In genomic region chr12:48779869-48780268, GRCh38 we compare ENCODE assay signal across 14 cellular contexts. TPM values are rescaled to one million over a fixed set of nuclear protein-coding genes. Genes with fewer than 3 reads are reported as not detected.
A peak's percentile ranks its signal among the peaks of the same experiment; 100 is the strongest.
DNase-seq lines count a peak whose midpoint lies in the region; ATAC-seq, FAIRE-seq and TF ChIP-seq lines count a peak whose summit lies in the region.
"Had no signal": no experiment of that assay in that cellular context is flagged by ENCODE, and none has a peak within 500 bp of the region (broad histone marks: within the 10 kb centered on the region; RNA-seq: fewer than 3 reads in every experiment).

No MANE protein-coding gene starts in this region.

- peak overlapping the region; percentile 59 for H3K4me2 ChIP-seq in SK-N-SH
- no peak overlapping the region for H3K4me2 ChIP-seq in Karpas-422 (ENCODE audit: low read depth, low read length, poor library complexity, severe bottlenecking)

- H3K9me3 ChIP-seq in SK-N-SH = no peaks in the 10 kb centered on the region
- no peaks in the 10 kb centered on the region for H3K9me3 ChIP-seq in pancreas
- no peaks in the 10 kb centered on the region for H3K9me3 ChIP-seq in Karpas-422 (ENCODE audit: low read length)

- H3K9ac ChIP-seq in SK-N-SH (peak overlapping the region; percentile 44; the same call in 1 of the 2 replicates), Karpas-422 (ENCODE audit: low read length) (no peak overlapping the region)

- peak in 1 of 2 experiments; percentile 48; a peak in 1 of 4 replicates for TF ChIP-seq EP300 in SK-N-SH (IDR thresholded peaks at IDR 0.05; ENCODE audit: borderline replicate concordance in 1 of 2, low read depth in 1 of 2, low read length in 1 of 2)

- H3K4me1 ChIP-seq in SK-N-SH (ENCODE audit: control insufficient read depth in 1 of 2, insufficient read depth in 2 of 2, low read depth in 1 of 2, low read length in 1 of 2) (peaks cover 4 to 14% of the 10 kb centered on the region in 2 experiments; a peak in 3 of 4 replicates), pancreas (no peaks in the 10 kb centered on the region), Karpas-422 (ENCODE audit: low read length) (no peaks in the 10 kb centered on the region)

- TF ChIP-seq CTCF in C4-2B (conservative IDR thresholded peaks at IDR 0.05) (no peak), SK-N-SH (IDR thresholded peaks at IDR 0.05) (no peak), fibroblast of the aortic adventitia (IDR thresholded peaks at IDR 0.05; ENCODE audit: insufficient read depth, low read length) (no peak), pancreas (IDR thresholded peaks at IDR 0.05) (no peak), MCF 10A (IDR thresholded peaks at IDR 0.05; ENCODE audit: unreplicated experiment) (no peak)

- H3K9me3 Mint-ChIP-seq in MCF 10A (ENCODE audit: unreplicated experiment) = no peaks in the 10 kb centered on the region

- BruUV-seq in MCF 10A (replicated peaks; lab: Mats Ljungman, UMichigan) = no TSS peak

- ATAC-seq in pancreas (peak in 3 of 4 donors; percentile 20 to 33 (median 20)), HG03045 (IDR thresholded peaks at IDR 0.05; ENCODE audit: unreplicated experiment) (no peak)

- H3K36me3 ChIP-seq in SK-N-SH (replicated peaks in 1 of 2; ENCODE audit: control insufficient read depth in 1 of 2, insufficient read depth in 2 of 2, low read length in 1 of 2) (peaks cover 0 to 26% of the 10 kb centered on the region in 2 experiments), pancreas (peaks cover 0 to 24% (median 0%) of the 10 kb centered on the region in 3 donors), Karpas-422 (ENCODE audit: insufficient read depth, low read length) (no peaks in the 10 kb centered on the region)

- intact Hi-C loops in pancreas (cut with DNase I) (no loop called here), MCF 10A (cut with micrococcal nuclease) (no loop called here)

- peaks cover 7% of the 10 kb centered on the region for H3K4me1 Mint-ChIP-seq in MCF 10A (ENCODE audit: insufficient read depth, unreplicated experiment)

- TF ChIP-seq RAD21 in SK-N-SH (IDR thresholded peaks at IDR 0.05; ENCODE audit: low read length) = no peak

- H3K27ac ChIP-seq in C4-2B = peak overlapping the region; percentile 70
- H3K27ac ChIP-seq in SK-N-SH (ENCODE audit: low read depth in 2 of 2, low read length in 1 of 2) = peak overlapping the region in 1 of 2 experiments; percentile 79; a peak in 2 of 4 replicates
- no peak overlapping the region for H3K27ac ChIP-seq in pancreas
- H3K27ac ChIP-seq in Karpas-422 (ENCODE audit: low read length) = no peak overlapping the region

- H4K20me1 ChIP-seq in SK-N-SH (ENCODE audit: insufficient read depth) = no peaks in the 10 kb centered on the region
- no peaks in the 10 kb centered on the region for H4K20me1 ChIP-seq in Karpas-422 (ENCODE audit: insufficient read depth, low read depth, low read length)

- DNase-seq in SK-N-SH = no peak
- DNase-seq in fibroblast of the aortic adventitia (ENCODE audit: low read depth) = peak; percentile 94
- no peak for DNase-seq in pancreas
- DNase-seq in Karpas-422 = no peak
- no peak for DNase-seq in DMS79 (lab: John Stamatoyannopoulos, UW)
- no peak for DNase-seq in MCF 10A (ENCODE audit: unreplicated experiment)
- DNase-seq: activated effector memory CD4-positive, alpha-beta T cell treated with anti-CD3 and anti-CD28 coated beads, Interleukin-2, amount 50 U/mL, for 16 hours; Calu3; NCI-H146; small intestine; T-helper 1 cell; trophoblast cell had no signal

- CTCF ChIA-PET in SK-N-SH (lab: Yijun Ruan, JAX) = interaction anchor here (0.9 to 7.5 kb wide), 7 partner anchors 16 to 162 kb away, joined by 3 to 37 read pairs (median 4); partner anchors contain the start of gene CACNB3
- CTCF ChIA-PET in MCF 10A (lab: Yijun Ruan, JAX) = interaction anchor here (0.5 to 2.5 kb wide), 6 partner anchors 8 to 34 kb away, joined by 3 to 14 read pairs (median 4); no protein-coding TSS in a partner anchor

- H3K4me3 ChIP-seq in SK-N-SH (ENCODE audit: low read depth in 2 of 2, low read length in 1 of 2) = no peak overlapping the region
- no peak overlapping the region for H3K4me3 ChIP-seq in fibroblast of the aortic adventitia (ENCODE audit: low read depth, low read length)
- no peak overlapping the region for H3K4me3 ChIP-seq in pancreas
- no peak overlapping the region for H3K4me3 ChIP-seq in Karpas-422 (ENCODE audit: low read length)

- H3K36me3 Mint-ChIP-seq in MCF 10A (ENCODE audit: insufficient read depth, unreplicated experiment) = peaks cover 18% of the 10 kb centered on the region

- no peak overlapping the region for H3K27ac Mint-ChIP-seq in MCF 10A (ENCODE audit: low read depth, unreplicated experiment)

- POLR2A ChIA-PET in SK-N-SH (lab: Yijun Ruan, JAX) = interaction anchor here (0.6 to 1.7 kb wide), 2 partner anchors 9 to 24 kb away, joined by 3 to 4 read pairs; partner anchors contain the start of gene ADCY6
- POLR2A ChIA-PET in MCF 10A (lab: Yijun Ruan, JAX) = interaction anchor here (0.8 kb wide), 2 partner anchors 8 to 10 kb away, joined by 3 read pairs; no protein-coding TSS in a partner anchor

- 44% methylated on average over 3 of the region's 3 CpGs for WGBS in SK-N-SH (ENCODE audit: low lambda C conversion rate)
- WGBS in pancreas, 2 donors = 83 to 85% methylated on average over 3 of the region's 3 CpGs

- no peaks in the 10 kb centered on the region for H3K27me3 Mint-ChIP-seq in MCF 10A (ENCODE audit: insufficient read depth, unreplicated experiment)

- H3K4me3 Mint-ChIP-seq in MCF 10A (ENCODE audit: unreplicated experiment) = no peak overlapping the region

- H3K27me3 ChIP-seq in SK-N-SH (ENCODE audit: insufficient read depth) (no peaks in the 10 kb centered on the region), pancreas (no peaks in the 10 kb centered on the region), Karpas-422 (ENCODE audit: low read length) (no peaks in the 10 kb centered on the region)

- H3F3A ChIP-seq in SK-N-SH (replicated peaks; ENCODE audit: insufficient read depth) = peaks cover 3% of the 10 kb centered on the region

- H3K79me2 ChIP-seq in SK-N-SH (ENCODE audit: insufficient read depth) (peaks cover 52% of the 10 kb centered on the region), Karpas-422 (ENCODE audit: low read length) (no peaks in the 10 kb centered on the region)

- FAIRE-seq in pancreas (lab: Jason Lieb, UNC) = no peak
- FAIRE-seq: small intestine had no signal

- no peak overlapping the region for H2AFZ ChIP-seq in SK-N-SH (ENCODE audit: low read depth)
- no peak overlapping the region for H2AFZ ChIP-seq in Karpas-422 (ENCODE audit: low read length)

- H3K9me2 ChIP-seq in SK-N-SH (no peaks in the 10 kb centered on the region), Karpas-422 (replicated peaks; ENCODE audit: insufficient read depth, low read length) (no peaks in the 10 kb centered on the region)

TF ChIP-seq in SK-N-SH, 30 proteins besides CTCF, POLR2A, EP300 and RAD21 (continues in another document):
- TF ChIP-seq NFIC (IDR thresholded peaks at IDR 0.05; ENCODE audit: borderline replicate concordance) (no peak), REST (IDR thresholded peaks at IDR 0.05; ENCODE audit: low read depth, low read length) (no peak)
- TF ChIP-seq, protein P1, sequence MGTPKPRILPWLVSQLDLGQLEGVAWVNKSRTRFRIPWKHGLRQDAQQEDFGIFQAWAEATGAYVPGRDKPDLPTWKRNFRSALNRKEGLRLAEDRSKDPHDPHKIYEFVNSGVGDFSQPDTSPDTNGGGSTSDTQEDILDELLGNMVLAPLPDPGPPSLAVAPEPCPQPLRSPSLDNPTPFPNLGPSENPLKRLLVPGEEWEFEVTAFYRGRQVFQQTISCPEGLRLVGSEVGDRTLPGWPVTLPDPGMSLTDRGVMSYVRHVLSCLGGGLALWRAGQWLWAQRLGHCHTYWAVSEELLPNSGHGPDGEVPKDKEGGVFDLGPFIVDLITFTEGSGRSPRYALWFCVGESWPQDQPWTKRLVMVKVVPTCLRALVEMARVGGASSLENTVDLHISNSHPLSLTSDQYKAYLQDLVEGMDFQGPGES (IDR thresholded peaks at IDR 0.05; ENCODE audit: low read depth, low read length) = no peak

RNA-seq across cellular contexts. Expression of gene ADCY6, which starts 9.0 kb away (rescaled TPM):
- polyA plus RNA-seq in SK-N-SH (2012; rRNA removed) (36.0 and 46.4 TPM in 2 replicates), pancreas (10 to 100 TPM; 31.7 to 53.4 TPM)
- 17.8 and 26.1 TPM in 2 replicates for polyA plus RNA-seq in SK-N-SH (2012; cell fraction: cytosol; rRNA removed)
- 126 and 137 TPM in 2 replicates for polyA plus RNA-seq in SK-N-SH (2012; cell fraction: nucleus; rRNA removed)
- total RNA-seq in fibroblast of the aortic adventitia (ENCODE audit: low replicate concordance) (30.3 and 31.5 TPM in 2 replicates), pancreas (10 to 100 TPM; 12.9 to 29.0 (median 20.2) TPM), MCF 10A (2022) (21.9 and 33.2 TPM in 2 replicates)
- not detected in 2 replicates for total RNA-seq in Karpas-422 (2014; rRNA removed; shearing (Covaris generic); ENCODE audit: low replicate concordance)

RNA-seq across cellular contexts. Expression of gene CACNB3, which starts 38.4 kb away (rescaled TPM):
- polyA plus RNA-seq in SK-N-SH (2012; rRNA removed) (25.6 and 34.6 TPM in 2 replicates), pancreas (1 to 10 TPM; 6.5 to 8.9 TPM)
- polyA plus RNA-seq in SK-N-SH (2012; cell fraction: cytosol; rRNA removed) = 16.0 and 21.3 TPM in 2 replicates
- polyA plus RNA-seq in SK-N-SH (2012; cell fraction: nucleus; rRNA removed) = 159 and 161 TPM in 2 replicates
- total RNA-seq in fibroblast of the aortic adventitia (ENCODE audit: low replicate concordance) (16.1 and 27.7 TPM in 2 replicates), pancreas (10 to 100 TPM in 1 of 6 donors, 1 to 10 TPM in 5; 1.3 to 16.3 (median 4.3) TPM), MCF 10A (2022) (6.9 and 7.0 TPM in 2 replicates)
- 3.1 and 6.7 TPM in 2 replicates for total RNA-seq in Karpas-422 (2014; rRNA removed; shearing (Covaris generic); ENCODE audit: low replicate concordance)

Comparison
In these comparisons a context has a peak if more than half of its experiments do, and no peak if none do; other contexts are left out.
1. RNA of gene ADCY6, which starts 9.0 kb away (total RNA-seq): 30.3 to 31.5 TPM in fibroblast of the aortic adventitia, 21.9 to 33.2 TPM in MCF 10A and 12.9 to 29.0 TPM in pancreas; not detected in Karpas-422; every median in the first group is over 10 times any median in the second.